Comparison of ENCODE assay signal across 1 cellular context in genomic region chr5:1270426-1270825, GRCh38.
TF ChIP-seq lines count a peak whose summit lies in the region.

No MANE protein-coding gene starts in this region.

TF ChIP-seq in H1, 55 proteins besides CTCF, POLR2A, EP300 and RAD21:
- TF ChIP-seq SUZ12 (IDR thresholded peaks at IDR 0.05; ENCODE audit: low read length) (no peak), EGR1 (IDR thresholded peaks at IDR 0.05; ENCODE audit: borderline replicate concordance, low read depth, low read length) (0 out of 2 replicates have a peak, but pooled peaks have one; percentile 9), SP1 (IDR thresholded peaks at IDR 0.05; ENCODE audit: low read depth, low read length) (no peak), RFX5 (IDR thresholded peaks at IDR 0.05; ENCODE audit: borderline replicate concordance, low read depth, low read length) (no peak), SP2 (IDR thresholded peaks at IDR 0.05; ENCODE audit: low read length) (no peak), ATF3 (IDR thresholded peaks at IDR 0.05; ENCODE audit: insufficient read depth, low read depth, low read length) (no peak), POLR2AphosphoS5 (IDR thresholded peaks at IDR 0.05; ENCODE audit: low read depth, low read length) (no peak)
- TF ChIP-seq, protein P1, sequence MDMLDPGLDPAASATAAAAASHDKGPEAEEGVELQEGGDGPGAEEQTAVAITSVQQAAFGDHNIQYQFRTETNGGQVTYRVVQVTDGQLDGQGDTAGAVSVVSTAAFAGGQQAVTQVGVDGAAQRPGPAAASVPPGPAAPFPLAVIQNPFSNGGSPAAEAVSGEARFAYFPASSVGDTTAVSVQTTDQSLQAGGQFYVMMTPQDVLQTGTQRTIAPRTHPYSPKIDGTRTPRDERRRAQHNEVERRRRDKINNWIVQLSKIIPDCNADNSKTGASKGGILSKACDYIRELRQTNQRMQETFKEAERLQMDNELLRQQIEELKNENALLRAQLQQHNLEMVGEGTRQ (IDR thresholded peaks at IDR 0.05; ENCODE audit: low read length) = no peak
